In genomic region chr13:85223883-85224656, GRCh38 we compare ENCODE assay signal across 1 cellular context.
A peak's percentile ranks its signal among the peaks of the same experiment; 100 is the strongest.
TF ChIP-seq lines count a peak whose summit lies in the region.

No MANE protein-coding gene starts in this region.

TF ChIP-seq in IMR-90, 13 proteins besides CTCF, POLR2A, EP300 and RAD21:
- TF ChIP-seq CEBPB (IDR thresholded peaks at IDR 0.05; ENCODE audit: low read depth, low read length) (0 out of 2 replicates have a peak, but pooled peaks have one; percentile 14), RCOR1 (IDR thresholded peaks at IDR 0.05; ENCODE audit: insufficient replicate concordance, low read length) (no peak)
